In genomic region chr16:89436362-89436761, GRCh38 we compare ENCODE assay signal across 1 cellular context.
TF ChIP-seq lines count a peak whose summit lies in the region.

No MANE protein-coding gene starts in this region.

TF ChIP-seq in GM23338, 12 proteins besides CTCF, POLR2A, EP300 and RAD21 (continued from another document):
- no peak for TF ChIP-seq REST (IDR thresholded peaks at IDR 0.05; ENCODE audit: unreplicated experiment)
